ENCODE assay signal across 1 cellular context in the genomic region with DNA sequence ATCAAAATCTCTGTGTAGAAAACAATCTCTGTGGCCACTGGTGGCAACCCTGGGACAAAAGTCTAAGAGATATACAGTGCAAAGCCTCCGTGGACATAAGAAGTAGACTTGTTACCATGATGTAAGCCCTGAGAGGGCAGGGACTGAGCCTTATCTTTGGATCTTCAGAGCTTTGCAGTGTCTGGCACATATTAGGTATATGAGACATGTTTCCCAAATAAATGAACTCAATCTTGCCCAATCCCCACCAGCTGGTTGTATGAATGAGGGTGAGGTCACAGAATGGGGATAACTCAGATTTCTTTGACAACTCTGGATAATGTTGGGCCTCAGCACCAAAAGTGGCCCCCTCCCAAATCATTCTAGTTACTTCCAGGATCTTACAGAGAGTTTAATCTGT.
TF ChIP-seq lines count a peak whose summit lies in the region.

No MANE protein-coding gene starts in this region.

TF ChIP-seq in IMR-90, 13 proteins besides CTCF, POLR2A, EP300 and RAD21 (continued from another document):
- TF ChIP-seq CHD1 (IDR thresholded peaks at IDR 0.05; ENCODE audit: low read depth, low read length), result no peak
